8 cellular contexts compared by ENCODE assay signal in the genomic region with DNA sequence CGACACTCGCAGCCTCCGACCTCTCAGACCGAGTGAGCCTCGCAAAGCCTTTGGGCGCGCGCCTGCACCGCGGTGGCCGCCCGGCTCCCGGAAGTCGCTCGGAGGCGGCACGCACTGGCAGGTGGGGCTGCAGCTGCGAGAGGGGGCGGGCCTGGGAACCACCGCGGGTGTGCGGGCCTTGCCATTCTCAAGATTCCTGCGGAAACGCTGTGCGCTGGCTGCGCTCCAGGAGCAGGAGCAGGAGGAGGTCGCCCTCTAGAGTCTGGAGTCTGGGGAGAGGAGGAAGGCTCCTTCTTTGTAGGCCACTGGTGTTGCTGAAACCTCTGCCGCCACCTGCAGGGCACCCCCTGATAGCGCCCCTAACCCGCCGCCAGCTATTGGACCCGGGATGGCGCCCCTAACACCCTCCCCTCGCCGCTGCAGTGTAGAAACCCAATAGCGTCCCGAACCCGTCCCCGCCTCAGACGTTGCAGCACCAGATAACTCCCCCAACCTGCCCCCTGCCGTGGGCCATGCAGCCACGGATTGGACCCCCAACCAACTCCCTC.
A peak's percentile ranks its signal among the peaks of the same experiment; 100 is the strongest.
DNase-seq lines count a peak whose midpoint lies in the region; ATAC-seq and TF ChIP-seq lines count a peak whose summit lies in the region.
"Not testable (repeated sequence)": the region's sequence is repeated elsewhere in the genome, so short reads cannot be mapped to it uniquely, and the experiment has no call there.

No MANE protein-coding gene starts in this region.

- not testable (repeated sequence) for H3K4me1 Mint-ChIP-seq in activated CD8-positive, alpha-beta T cell treated with anti-CD3 and anti-CD28 coated beads for 36 hours (ENCODE audit: low read depth)

- H3K4me3 Mint-ChIP-seq in activated CD8-positive, alpha-beta T cell treated with anti-CD3 and anti-CD28 coated beads for 36 hours = peak overlapping the region; percentile 61

- not testable (repeated sequence) for H3K9me3 Mint-ChIP-seq in activated CD8-positive, alpha-beta T cell treated with anti-CD3 and anti-CD28 coated beads for 36 hours

- POLR2A ChIA-PET in activated CD8-positive, alpha-beta T cell treated with anti-CD3 and anti-CD28 coated beads for 36 hours (lab: Charles Lee) = not testable (repeated sequence)

- not testable (repeated sequence) for H3K27ac Mint-ChIP-seq in activated CD8-positive, alpha-beta T cell treated with anti-CD3 and anti-CD28 coated beads for 36 hours

- H3K27me3 ChIP-seq in lower lobe of right lung (ENCODE audit: low read depth) = not testable (repeated sequence)

- not testable (repeated sequence) for H3K27me3 Mint-ChIP-seq in activated CD8-positive, alpha-beta T cell treated with anti-CD3 and anti-CD28 coated beads for 36 hours

- not testable (repeated sequence) for H3K36me3 ChIP-seq in lower lobe of right lung

- not testable (repeated sequence) for H3K9me3 ChIP-seq in lower lobe of right lung

- DNase-seq in COLO668 (lab: John Stamatoyannopoulos, UW; ENCODE audit: unreplicated experiment) (peak; percentile 58), NCI-H446 treated with DMSO at 0.1 percent for 48 hours (lab: John Stamatoyannopoulos, UW) (peak; percentile 1), lower lobe of right lung (peak; percentile 92)
- DNase-seq in activated CD8-positive, alpha-beta T cell treated with anti-CD3 and anti-CD28 coated beads for 36 hours = peak; percentile 59
- DNase-seq in coronary artery (ENCODE audit: low spot score) = not testable (repeated sequence)
- DNase-seq in stimulated activated CD8-positive, alpha-beta memory T cell treated with anti-CD3 and anti-CD28 coated beads, Interleukin-15, amount 100 ng/mL, for 24 hours (ENCODE audit: low read depth) = peak; percentile 27

- H3K4me3 ChIP-seq in coronary artery (peak overlapping the region; percentile 10), lower lobe of right lung (peak overlapping the region; percentile 48)

- H3K36me3 Mint-ChIP-seq in activated CD8-positive, alpha-beta T cell treated with anti-CD3 and anti-CD28 coated beads for 36 hours (ENCODE audit: low read depth) = not testable (repeated sequence)

- H3K4me1 ChIP-seq in lower lobe of right lung = not testable (repeated sequence)

- intact Hi-C loops in activated CD8-positive, alpha-beta T cell treated with anti-CD3 and anti-CD28 coated beads for 36 hours (cut with micrococcal nuclease); lower lobe of right lung (cut with DNase I): not testable (repeated sequence)

- not testable (repeated sequence) for H3K27ac ChIP-seq in coronary artery, lower lobe of right lung

- CTCF ChIA-PET in activated CD8-positive, alpha-beta T cell treated with anti-CD3 and anti-CD28 coated beads for 36 hours (lab: Charles Lee) = not testable (repeated sequence)

- not testable (repeated sequence) for TF ChIP-seq CTCF in activated CD8-positive, alpha-beta T cell treated with anti-CD3 and anti-CD28 coated beads for 36 hours (IDR thresholded peaks at IDR 0.05); coronary artery (IDR thresholded peaks at IDR 0.05)
- peak; percentile 44 for TF ChIP-seq CTCF in lower lobe of right lung (IDR thresholded peaks at IDR 0.05)

- peak; percentile 87 for ATAC-seq in GM19455 (IDR thresholded peaks at IDR 0.05; ENCODE audit: unreplicated experiment)
- ATAC-seq in HG03280 (IDR thresholded peaks at IDR 0.05; ENCODE audit: unreplicated experiment) = peak; percentile 97
- peak; percentile 97 for ATAC-seq in activated CD8-positive, alpha-beta T cell treated with anti-CD3 and anti-CD28 coated beads for 36 hours
- ATAC-seq in lower lobe of right lung = peak; percentile 92 to 97
